Comparison of ENCODE assay signal across 10 cellular contexts in genomic region chr22:45008853-45009751, GRCh38. TPM values are rescaled to one million over a fixed set of nuclear protein-coding genes. Genes with fewer than 3 reads are reported as not detected.
DNase-seq lines count a peak whose midpoint lies in the region; ATAC-seq, FAIRE-seq and TF ChIP-seq lines count a peak whose summit lies in the region.
"Had no signal": no experiment of that assay in that cellular context is flagged by ENCODE, and none has a peak within 500 bp of the region (broad histone marks: within the 10 kb centered on the region; RNA-seq: fewer than 3 reads in every experiment).

No MANE protein-coding gene starts in this region.

- H3K4me3 ChIP-seq in kidney (ENCODE audit: low read length in 2 of 2) (peak overlapping the region in 1 of 2 donors; percentile 32), brain microvascular endothelial cell (ENCODE audit: low read depth, low read length) (no peak overlapping the region)

- intact Hi-C loops in kidney (cut with DNase I), result no loop called here

- H3K27me3 Mint-ChIP-seq in activated naive CD8-positive, alpha-beta T cell treated with anti-CD3 and anti-CD28 coated beads, Interleukin-2, amount 10 ng/mL, durations not matched to agents 7 days and 5 days, result peaks cover 63% of the 10 kb centered on the region
- H3K27me3 Mint-ChIP-seq in type B pancreatic cell, result peaks cover 44% of the 10 kb centered on the region

- H3K36me3 Mint-ChIP-seq in activated naive CD8-positive, alpha-beta T cell treated with anti-CD3 and anti-CD28 coated beads, Interleukin-2, amount 10 ng/mL, durations not matched to agents 7 days and 5 days, result no peaks in the 10 kb centered on the region
- H3K36me3 Mint-ChIP-seq in type B pancreatic cell, result peaks cover 4% of the 10 kb centered on the region

- peak; percentile 63 for DNase-seq in activated CD8-positive, alpha-beta memory T cell treated with anti-CD3 and anti-CD28 coated beads for 24 hours
- DNase-seq in activated CD8-positive, alpha-beta memory T cell treated with anti-CD3 and anti-CD28 coated beads, Interleukin-2, amount 50 U/mL, for 4 hours, result no peak
- DNase-seq in activated naive CD8-positive, alpha-beta T cell treated with anti-CD3 and anti-CD28 coated beads, Interleukin-2, amount 10 ng/mL, durations not matched to agents 7 days and 5 days, result peak; percentile 48
- DNase-seq in kidney, result peak; percentile 77
- no peak for DNase-seq in type B pancreatic cell (ENCODE audit: extremely low spot score, unreplicated experiment)
- DNase-seq in stimulated activated CD4-positive, alpha-beta T cell treated with anti-CD3 and anti-CD28 coated beads, Interleukin-4, amount 100 ng/mL, for 1 hour, result no peak
- no peak for DNase-seq in brain microvascular endothelial cell
- DNase-seq: NK-92 treated with Interleukin-12 subunit alpha and Interleukin-12 subunit beta, amount 100 ng/mL, for 24 hours had no signal

- ATAC-seq in activated naive CD8-positive, alpha-beta T cell treated with anti-CD3 and anti-CD28 coated beads, Interleukin-2, amount 10 ng/mL, durations not matched to agents 7 days and 5 days (ENCODE audit: low read depth), result peak; percentile 17
- ATAC-seq in GM19467 (IDR thresholded peaks at IDR 0.05; ENCODE audit: unreplicated experiment), result no peak

- no peaks in the 10 kb centered on the region for H3K36me3 ChIP-seq in kidney (ENCODE audit: control insufficient read depth in 1 of 2, insufficient read depth in 2 of 2, low read length in 2 of 2)
- no peaks in the 10 kb centered on the region for H3K36me3 ChIP-seq in brain microvascular endothelial cell (replicated peaks)

- in situ Hi-C loops in brain microvascular endothelial cell (cut with HindIII; ENCODE audit: low pct_ligation_motif_present, low sequenced_read_pairs), result no loop called here

- H3K9me3 Mint-ChIP-seq in activated naive CD8-positive, alpha-beta T cell treated with anti-CD3 and anti-CD28 coated beads, Interleukin-2, amount 10 ng/mL, durations not matched to agents 7 days and 5 days, result no peaks in the 10 kb centered on the region
- no peaks in the 10 kb centered on the region for H3K9me3 Mint-ChIP-seq in type B pancreatic cell

- H3K4me1 Mint-ChIP-seq in activated naive CD8-positive, alpha-beta T cell treated with anti-CD3 and anti-CD28 coated beads, Interleukin-2, amount 10 ng/mL, durations not matched to agents 7 days and 5 days, result peaks cover 6% of the 10 kb centered on the region
- H3K4me1 Mint-ChIP-seq in type B pancreatic cell (ENCODE audit: unreplicated experiment), result peaks cover 31% of the 10 kb centered on the region

- H3K9ac ChIP-seq in kidney (ENCODE audit: low read length in 2 of 2), result no peak overlapping the region

- no peak overlapping the region for H3K4me3 Mint-ChIP-seq in activated naive CD8-positive, alpha-beta T cell treated with anti-CD3 and anti-CD28 coated beads, Interleukin-2, amount 10 ng/mL, durations not matched to agents 7 days and 5 days
- peak overlapping the region; percentile 84 for H3K4me3 Mint-ChIP-seq in type B pancreatic cell

- no peak for FAIRE-seq in kidney (lab: Jason Lieb, UNC)
- FAIRE-seq: islet of Langerhans had no signal

- H3K27ac Mint-ChIP-seq in activated naive CD8-positive, alpha-beta T cell treated with anti-CD3 and anti-CD28 coated beads, Interleukin-2, amount 10 ng/mL, durations not matched to agents 7 days and 5 days, result no peak overlapping the region
- no peak overlapping the region for H3K27ac Mint-ChIP-seq in type B pancreatic cell

- no peak for TF ChIP-seq CTCF in kidney (IDR thresholded peaks at IDR 0.05; ENCODE audit: borderline replicate concordance, extremely low read depth, insufficient read depth)
- no peak for TF ChIP-seq CTCF in type B pancreatic cell (conservative IDR thresholded peaks at IDR 0.05)
- TF ChIP-seq CTCF in brain microvascular endothelial cell (IDR thresholded peaks at IDR 0.05; ENCODE audit: low read depth, low read length, missing control alignments), result no peak

- no peaks in the 10 kb centered on the region for H3K9me3 ChIP-seq in kidney (ENCODE audit: control insufficient read depth in 1 of 2, low read length in 2 of 2)

- POLR2A ChIA-PET in activated naive CD8-positive, alpha-beta T cell treated with anti-CD3 and anti-CD28 coated beads, Interleukin-2, amount 10 ng/mL, durations not matched to agents 7 days and 5 days (lab: Charles Lee), result no interaction called here

- peaks cover 59% of the 10 kb centered on the region for H3K27me3 ChIP-seq in brain microvascular endothelial cell (replicated peaks)

- peak overlapping the region in 1 of 2 donors; percentile 17 for H3K27ac ChIP-seq in kidney (ENCODE audit: low read depth in 2 of 2, low read length in 2 of 2)
- H3K27ac ChIP-seq in brain microvascular endothelial cell, result no peak overlapping the region

- peaks cover 3 to 4% of the 10 kb centered on the region in 2 donors for H3K4me1 ChIP-seq in kidney (ENCODE audit: control insufficient read depth in 1 of 2, insufficient read depth in 1 of 2, low read depth in 1 of 2, low read length in 2 of 2)

RNA-seq across cellular contexts. Expression of gene PHF21B, which starts 0.7 kb away (rescaled TPM):
- not detected for total RNA-seq in activated naive CD8-positive, alpha-beta T cell treated with anti-CD3 and anti-CD28 coated beads, Interleukin-2, amount 10 ng/mL, durations not matched to agents 7 days and 5 days
- 2.8 TPM for total RNA-seq in kidney
- 1.1 TPM for polyA plus RNA-seq in kidney (ENCODE audit: insufficient read depth, low read depth, low replicate concordance)
- 2.1 and 19.0 TPM in 2 replicates for total RNA-seq in type B pancreatic cell (ENCODE audit: low replicate concordance)

Comparison
In these comparisons a context has a peak if more than half of its experiments do, and no peak if none do; other contexts are left out.
1. DNase-seq: peak in activated CD8-positive, alpha-beta memory T cell treated with anti-CD3 and anti-CD28 coated beads for 24 hours (single experiment), activated naive CD8-positive, alpha-beta T cell treated with anti-CD3 and anti-CD28 coated beads, Interleukin-2, amount 10 ng/mL, durations not matched to agents 7 days and 5 days (single experiment) and kidney (single experiment); none in activated CD8-positive, alpha-beta memory T cell treated with anti-CD3 and anti-CD28 coated beads, Interleukin-2, amount 50 U/mL, for 4 hours (single experiment), type B pancreatic cell (single experiment), stimulated activated CD4-positive, alpha-beta T cell treated with anti-CD3 and anti-CD28 coated beads, Interleukin-4, amount 100 ng/mL, for 1 hour (single experiment) and brain microvascular endothelial cell (single experiment).